ENCODE assay signal across 17 cellular contexts in the genomic region with DNA sequence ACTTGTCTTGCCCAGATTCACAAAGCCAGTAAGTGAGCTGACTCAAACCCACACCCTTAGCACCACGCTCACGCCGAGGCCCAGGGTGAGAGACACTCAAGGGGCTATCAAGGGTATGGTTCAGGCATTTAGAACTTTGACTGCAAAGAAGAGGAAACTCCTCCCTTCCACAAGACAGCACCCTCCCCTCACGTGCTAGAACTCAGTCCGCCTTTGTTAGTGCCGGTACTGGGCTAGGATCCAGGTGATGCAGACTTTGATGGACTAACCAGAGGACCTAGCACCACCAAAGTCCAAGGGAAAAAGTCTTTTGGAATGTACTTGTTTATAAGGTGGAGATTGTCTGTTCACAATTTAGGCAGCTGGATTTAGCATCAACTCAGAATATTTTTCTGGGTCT. TPM values are rescaled to one million over a fixed set of nuclear protein-coding genes. Genes with fewer than 3 reads are reported as not detected.
DNase-seq lines count a peak whose midpoint lies in the region; ATAC-seq, FAIRE-seq and TF ChIP-seq lines count a peak whose summit lies in the region.
"Had no signal": no experiment of that assay in that cellular context is flagged by ENCODE, and none has a peak within 500 bp of the region (broad histone marks: within the 10 kb centered on the region; RNA-seq: fewer than 3 reads in every experiment).

No MANE protein-coding gene starts in this region.

- H3K4me1 Mint-ChIP-seq in activated T-helper 2 cell treated with anti-CD3 and anti-CD28 coated beads, Interferon-gamma antibody, Interleukin-2, Interleukin-4, amounts not matched to agents 10 μg/mL and 5 μg/mL and 100 μg/mL, durations not matched to agents 14 hours and 24 hours and 36 hours (ENCODE audit: low read depth) = peaks cover 5% of the 10 kb centered on the region

- H3K27ac ChIP-seq in K562 (ENCODE audit: extremely low read depth, low read depth, low read length) = no peak overlapping the region
- H3K27ac ChIP-seq in gastroesophageal sphincter = peak overlapping the region in 3 of 4 donors; percentile 49 to 68 (median 62)
- H3K27ac ChIP-seq in aorta (ENCODE audit: low read depth in 1 of 2, low read length in 2 of 2) = no peak overlapping the region
- H3K27ac ChIP-seq: VCaP had no signal

- H3K9me3 ChIP-seq in K562 (replicated peaks; ENCODE audit: control insufficient read depth, insufficient read depth, low read depth, low read length) (no peaks in the 10 kb centered on the region), gastroesophageal sphincter (no peaks in the 10 kb centered on the region), mucosa of stomach (ENCODE audit: control insufficient read depth, low read length) (no peaks in the 10 kb centered on the region), aorta (ENCODE audit: control insufficient read depth, low read length) (no peaks in the 10 kb centered on the region)

- intact Hi-C loops in K562 (cut with micrococcal nuclease) = no loop called here
- intact Hi-C loops in aorta (cut with DNase I) = loop anchor here in 1 of 2 donors (5.0 kb wide), 1 partner anchor 77 kb away; no protein-coding TSS in a partner anchor
- intact Hi-C loops in activated T-helper 2 cell treated with anti-CD3 and anti-CD28 coated beads, Interferon-gamma antibody, Interleukin-2, Interleukin-4, amounts not matched to agents 10 μg/mL and 5 μg/mL and 100 μg/mL, durations not matched to agents 14 hours and 24 hours and 36 hours (cut with micrococcal nuclease) = no loop called here

- no TSS peak for BruUV-seq in K562 (replicated peaks; lab: Mats Ljungman, UMichigan)

- POLR2A ChIA-PET in K562 (lab: Yijun Ruan, JAX) = interaction anchor here (1.0 kb wide), 1 partner anchor 8 kb away, joined by 4 read pairs; no protein-coding TSS in a partner anchor

- CTCF ChIA-PET in K562 (lab: Yijun Ruan, JAX; ENCODE audit: low intra/inter-chr PET ratio) = no interaction called here

- peaks cover 12 to 41% of the 10 kb centered on the region in 2 experiments; a peak in 4 of 5 replicates for H3K27me3 ChIP-seq in K562 (ENCODE audit: control insufficient read depth in 2 of 2, insufficient read depth in 2 of 2, low read length in 2 of 2)
- no peaks in the 10 kb centered on the region for H3K27me3 ChIP-seq in gastroesophageal sphincter
- peaks cover 3% of the 10 kb centered on the region for H3K27me3 ChIP-seq in mucosa of stomach (ENCODE audit: control insufficient read depth, insufficient read depth, low read length)
- no peaks in the 10 kb centered on the region for H3K27me3 ChIP-seq in aorta (ENCODE audit: control insufficient read depth in 1 of 2, insufficient read depth in 2 of 2, low read length in 1 of 2)

- H3K36me3 ChIP-seq in K562 (ENCODE audit: control insufficient read depth, insufficient read depth, low read length) (no peaks in the 10 kb centered on the region), gastroesophageal sphincter (no peaks in the 10 kb centered on the region), mucosa of stomach (ENCODE audit: control insufficient read depth, insufficient read depth, low read length) (no peaks in the 10 kb centered on the region), aorta (ENCODE audit: control insufficient read depth in 1 of 2, insufficient read depth in 2 of 2, low read length in 1 of 2) (no peaks in the 10 kb centered on the region)

- H3K9ac ChIP-seq in K562 (ENCODE audit: insufficient read depth in 1 of 2, low read depth in 2 of 2, low read length in 2 of 2) = no peak overlapping the region
- H3K9ac ChIP-seq in mucosa of stomach (ENCODE audit: low read length) = peak overlapping the region; percentile 3

- no peak overlapping the region for H2AFZ ChIP-seq in K562 (ENCODE audit: low read depth, low read length)
- H2AFZ ChIP-seq: GM23338 had no signal

- H3K9me3 Mint-ChIP-seq in activated T-helper 2 cell treated with anti-CD3 and anti-CD28 coated beads, Interferon-gamma antibody, Interleukin-2, Interleukin-4, amounts not matched to agents 10 μg/mL and 5 μg/mL and 100 μg/mL, durations not matched to agents 14 hours and 24 hours and 36 hours = no peaks in the 10 kb centered on the region

- peaks cover 9% of the 10 kb centered on the region for H3K27me3 Mint-ChIP-seq in activated T-helper 2 cell treated with anti-CD3 and anti-CD28 coated beads, Interferon-gamma antibody, Interleukin-2, Interleukin-4, amounts not matched to agents 10 μg/mL and 5 μg/mL and 100 μg/mL, durations not matched to agents 14 hours and 24 hours and 36 hours (ENCODE audit: low read depth)

- DNase-seq in AG08396 (ENCODE audit: low spot score) (peak; percentile 64), K562 (ENCODE audit: extremely low read depth in 1 of 4, low spot score in 3 of 4) (no peak), aorta (no peak), NOMO-1 (lab: John Stamatoyannopoulos, UW; ENCODE audit: unreplicated experiment in 2 of 2) (no peak), LoVo (ENCODE audit: low spot score) (no peak)
- DNase-seq in activated T-helper 2 cell treated with anti-CD3 and anti-CD28 coated beads, Interferon-gamma antibody, Interleukin-2, Interleukin-4, amounts not matched to agents 10 μg/mL and 5 μg/mL and 100 μg/mL, durations not matched to agents 14 hours and 24 hours and 36 hours (ENCODE audit: low spot score) = no peak
- DNase-seq: activated CD8-positive, alpha-beta memory T cell treated with anti-CD3 and anti-CD28 coated beads for 24 hours; activated effector memory CD4-positive, alpha-beta T cell treated with Interleukin-2 at 50 U/mL for 16 hours; effector CD8-positive, alpha-beta T cell; NCI-H1105 treated with DMSO at 0.1 percent for 48 hours; NCI-H446 treated with DMSO at 0.1 percent for 48 hours; stimulated activated naive CD8-positive, alpha-beta T cell treated with anti-CD3 and anti-CD28 coated beads, Interleukin-15, Interleukin-2, amounts not matched to agents 100 U/mL and 50 U/mL, for 24 hours had no signal

- TF ChIP-seq EP300 in K562 (IDR thresholded peaks at IDR 0.05; ENCODE audit: low read length) (no peak), gastroesophageal sphincter (IDR thresholded peaks at IDR 0.05) (no peak)

- no peak overlapping the region for H3K4me2 ChIP-seq in K562 (ENCODE audit: insufficient read depth, low read length)
- H3K4me2 ChIP-seq: GM23338, smooth muscle cell had no signal

- H3K4me3 ChIP-seq in K562 = no peak overlapping the region
- no peak overlapping the region for H3K4me3 ChIP-seq in gastroesophageal sphincter
- no peak overlapping the region for H3K4me3 ChIP-seq in mucosa of stomach (ENCODE audit: low read length)
- no peak overlapping the region for H3K4me3 ChIP-seq in aorta (ENCODE audit: low read length in 2 of 2)
- H3K4me3 ChIP-seq: GM23338, smooth muscle cell had no signal

- whole genome bisulfite sequencing in K562 (ENCODE audit: insufficient coverage, low coverage, missing lambda C conversion rate) = 5% methylated on average over 6 of the region's 6 CpGs
- 0% methylated on average over 2 to 3 of the region's 6 CpGs for WGBS in gastroesophageal sphincter (ENCODE audit: low coverage in 1 of 2), 2 donors
- WGBS in aorta, 2 donors = 72 to 78% methylated on average over 6 of the region's 6 CpGs

- H4K20me1 ChIP-seq in K562 (replicated peaks; ENCODE audit: control insufficient read depth, insufficient read depth, low read length) = no peaks in the 10 kb centered on the region

- H3K4me3 Mint-ChIP-seq in activated T-helper 2 cell treated with anti-CD3 and anti-CD28 coated beads, Interferon-gamma antibody, Interleukin-2, Interleukin-4, amounts not matched to agents 10 μg/mL and 5 μg/mL and 100 μg/mL, durations not matched to agents 14 hours and 24 hours and 36 hours (ENCODE audit: low read depth) = no peak overlapping the region
- H3K4me3 Mint-ChIP-seq: GM23338 had no signal

- TF ChIP-seq CTCF in K562 (IDR thresholded peaks at IDR 0.05 in 2 of 3, conservative IDR thresholded peaks at IDR 0.05 in 1 of 3; ENCODE audit: insufficient read depth in 2 of 3, low read depth in 1 of 3, low read length in 3 of 3) (no peak), gastroesophageal sphincter (IDR thresholded peaks at IDR 0.05) (no peak)

- no peaks in the 10 kb centered on the region for H3K36me3 Mint-ChIP-seq in activated T-helper 2 cell treated with anti-CD3 and anti-CD28 coated beads, Interferon-gamma antibody, Interleukin-2, Interleukin-4, amounts not matched to agents 10 μg/mL and 5 μg/mL and 100 μg/mL, durations not matched to agents 14 hours and 24 hours and 36 hours (ENCODE audit: low read depth)

- no peak for TF ChIP-seq POLR2A in K562 (conservative IDR thresholded peaks at IDR 0.05)
- TF ChIP-seq POLR2A in gastroesophageal sphincter (IDR thresholded peaks at IDR 0.05) = no peak

- H3K9me1 ChIP-seq in K562 (ENCODE audit: control insufficient read depth, insufficient read depth, low read length) = no peaks in the 10 kb centered on the region

- no peak overlapping the region for H3K27ac Mint-ChIP-seq in activated T-helper 2 cell treated with anti-CD3 and anti-CD28 coated beads, Interferon-gamma antibody, Interleukin-2, Interleukin-4, amounts not matched to agents 10 μg/mL and 5 μg/mL and 100 μg/mL, durations not matched to agents 14 hours and 24 hours and 36 hours
- H3K27ac Mint-ChIP-seq: GM23338 had no signal

- in situ Hi-C loops in K562 (cut with MboI) = no loop called here

- FAIRE-seq in K562 (lab: Jason Lieb, UNC) = no peak

- ATAC-seq in K562 = no peak
- peak; percentile 77 for ATAC-seq in gastroesophageal sphincter
- ATAC-seq in aorta (ENCODE audit: low FRiP score) = no peak
- ATAC-seq: GM23338; stimulated activated naive CD8-positive, alpha-beta T cell treated with anti-CD3 and anti-CD28 coated beads, Interleukin-15, Interleukin-2, amounts not matched to agents 100 U/mL and 50 U/mL, for 24 hours had no signal

- H3K4me1 ChIP-seq in K562 (replicated peaks in 1 of 2; ENCODE audit: control insufficient read depth in 2 of 2, insufficient read depth in 2 of 2, low read length in 2 of 2) (no peaks in the 10 kb centered on the region), gastroesophageal sphincter (peaks cover 0 to 59% (median 15%) of the 10 kb centered on the region in 3 donors), mucosa of stomach (ENCODE audit: control insufficient read depth, insufficient read depth, low read length) (peaks cover 31% of the 10 kb centered on the region), aorta (ENCODE audit: control insufficient read depth in 1 of 2, insufficient read depth in 2 of 2, low read length in 2 of 2) (peaks cover 4% of the 10 kb centered on the region in 2 donors)

- no peak for TF ChIP-seq RAD21 in K562 (CRISPR knock-in tag; conservative IDR thresholded peaks at IDR 0.05 in 1 of 2, IDR thresholded peaks at IDR 0.05 in 1 of 2)

- H3K79me2 ChIP-seq in K562 (ENCODE audit: control insufficient read depth, insufficient read depth, low read length) = no peaks in the 10 kb centered on the region

RNA-seq across cellular contexts. Expression of a gene that starts 33.7 kb away (rescaled TPM):
- 0.02 TPM in 1 of 2 replicates, not detected in the other for total RNA-seq in K562 (2011; cell fraction: chromatin; rRNA removed; ENCODE audit: low replicate concordance)
- 0.33 TPM in 1 of 2 replicates, not detected in the other for total RNA-seq in K562 (2011; cell fraction: nucleolus; rRNA removed)
- not detected in 2 replicates for total RNA-seq in K562 (2011; cell fraction: nucleoplasm; rRNA removed)
- total RNA-seq in K562 (2014; rRNA removed) (not detected in 2 replicates), K562 (2014; rRNA removed; fragmentation: Illumina TruSeq; extraction: Trizol) (not detected in 2 replicates), K562 (2015; rRNA removed; fragmentation: Illumina TruSeq; extraction: Trizol) (not detected in 2 replicates), K562 (2021) (0.40 and 0.53 TPM in 2 replicates), gastroesophageal sphincter (100 to 1,000 TPM in 3 of 4 donors, 10 to 100 TPM in 1; 94.3 to 261 (median 162) TPM), aorta (100 to 1,000 TPM; 490 to 619 TPM)
- polyA plus RNA-seq in K562 (2011; rRNA removed) (not detected in 2 replicates), K562 (2014; fragmentation: Illumina TruSeq; extraction: Trizol) (not detected in 2 replicates), K562 (2014; fragmentation: Nextera tagmentation; extraction: Ambion mirVana) (not detected), K562 (2014; rRNA removed) (not detected in 2 replicates), aorta (10 to 100 TPM in 1 of 2 donors, 1 to 10 TPM in 1; 1.3 to 37.3 TPM)
- 0.04 and 0.07 TPM in 2 replicates for polyA plus RNA-seq in K562 (2011; cell fraction: cytosol; rRNA removed)
- polyA plus RNA-seq in K562 (2011; cell fraction: nucleus; rRNA removed) = 0.01 TPM in 2 replicates
- 0.01 TPM in 2 replicates for polyA plus RNA-seq in K562 (2012)
- polyA minus RNA-seq in K562 (2011; rRNA and poly(A)+ RNA removed) = not detected in 2 replicates
- polyA minus RNA-seq in K562 (2011; cell fraction: cytosol; rRNA and poly(A)+ RNA removed) = not detected in 2 replicates
- polyA minus RNA-seq in K562 (2011; cell fraction: nucleus; rRNA and poly(A)+ RNA removed) = not detected in 2 replicates
- not detected in 2 replicates for total RNA-seq in activated T-helper 2 cell treated with anti-CD3 and anti-CD28 coated beads, Interferon-gamma antibody, Interleukin-2, Interleukin-4, amounts not matched to agents 10 μg/mL and 5 μg/mL and 100 μg/mL, durations not matched to agents 14 hours and 24 hours and 36 hours
- total RNA-seq: smooth muscle cell had no signal

Comparison
In these comparisons a context has a peak if more than half of its experiments do, and no peak if none do; other contexts are left out.
1. H3K27ac ChIP-seq: peak in gastroesophageal sphincter (3 of 4); none in K562 (single experiment) and aorta (0 of 2).
2. RNA of a gene that starts 33.7 kb away (total RNA-seq): 490 to 619 TPM in aorta and 94.3 to 261 TPM in gastroesophageal sphincter; not detected in activated T-helper 2 cell treated with anti-CD3 and anti-CD28 coated beads, Interferon-gamma antibody, Interleukin-2, Interleukin-4, amounts not matched to agents 10 μg/mL and 5 μg/mL and 100 μg/mL, durations not matched to agents 14 hours and 24 hours and 36 hours and 0.02 to 0.53 TPM in K562; every median in the first group is over 10 times any median in the second.